8 cellular contexts compared by ENCODE assay signal in genomic region chr12:6927379-6927991, GRCh38. TPM values are rescaled to one million over a fixed set of nuclear protein-coding genes. Genes with fewer than 3 reads are reported as not detected.
DNase-seq lines count a peak whose midpoint lies in the region; ATAC-seq and TF ChIP-seq lines count a peak whose summit lies in the region.

A gene with protein sequence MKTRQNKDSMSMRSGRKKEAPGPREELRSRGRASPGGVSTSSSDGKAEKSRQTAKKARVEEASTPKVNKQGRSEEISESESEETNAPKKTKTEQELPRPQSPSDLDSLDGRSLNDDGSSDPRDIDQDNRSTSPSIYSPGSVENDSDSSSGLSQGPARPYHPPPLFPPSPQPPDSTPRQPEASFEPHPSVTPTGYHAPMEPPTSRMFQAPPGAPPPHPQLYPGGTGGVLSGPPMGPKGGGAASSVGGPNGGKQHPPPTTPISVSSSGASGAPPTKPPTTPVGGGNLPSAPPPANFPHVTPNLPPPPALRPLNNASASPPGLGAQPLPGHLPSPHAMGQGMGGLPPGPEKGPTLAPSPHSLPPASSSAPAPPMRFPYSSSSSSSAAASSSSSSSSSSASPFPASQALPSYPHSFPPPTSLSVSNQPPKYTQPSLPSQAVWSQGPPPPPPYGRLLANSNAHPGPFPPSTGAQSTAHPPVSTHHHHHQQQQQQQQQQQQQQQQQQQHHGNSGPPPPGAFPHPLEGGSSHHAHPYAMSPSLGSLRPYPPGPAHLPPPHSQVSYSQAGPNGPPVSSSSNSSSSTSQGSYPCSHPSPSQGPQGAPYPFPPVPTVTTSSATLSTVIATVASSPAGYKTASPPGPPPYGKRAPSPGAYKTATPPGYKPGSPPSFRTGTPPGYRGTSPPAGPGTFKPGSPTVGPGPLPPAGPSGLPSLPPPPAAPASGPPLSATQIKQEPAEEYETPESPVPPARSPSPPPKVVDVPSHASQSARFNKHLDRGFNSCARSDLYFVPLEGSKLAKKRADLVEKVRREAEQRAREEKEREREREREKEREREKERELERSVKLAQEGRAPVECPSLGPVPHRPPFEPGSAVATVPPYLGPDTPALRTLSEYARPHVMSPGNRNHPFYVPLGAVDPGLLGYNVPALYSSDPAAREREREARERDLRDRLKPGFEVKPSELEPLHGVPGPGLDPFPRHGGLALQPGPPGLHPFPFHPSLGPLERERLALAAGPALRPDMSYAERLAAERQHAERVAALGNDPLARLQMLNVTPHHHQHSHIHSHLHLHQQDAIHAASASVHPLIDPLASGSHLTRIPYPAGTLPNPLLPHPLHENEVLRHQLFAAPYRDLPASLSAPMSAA (N-terminal part only) (plus strand): TSS chr12:6927959. CDS start chr12:6934002, 6,043 bp downstream.

- intact Hi-C loops in cardiac septum (cut with DNase I), result no loop called here

- ATAC-seq in omental fat pad (ENCODE audit: low FRiP score), result peak; percentile 51

- DNase-seq in C1 segment of cervical spinal cord (lab: John Stamatoyannopoulos, UW) (peak in 12 of 14 donors; percentile 55 to 82 (median 75)), H4 (ENCODE audit: low spot score) (peak; percentile 86), OCI-M1 (lab: John Stamatoyannopoulos, UW) (peak; percentile 78), amniotic epithelial cell (ENCODE audit: low read depth) (peak; percentile 87), cardiac septum (ENCODE audit: low spot score) (peak; percentile 90), omental fat pad (ENCODE audit: low spot score) (no peak), CD1c-positive myeloid dendritic cell (ENCODE audit: extremely low spot score) (no peak), KG1 (lab: John Stamatoyannopoulos, UW) (no peak)

- no peak for TF ChIP-seq CTCF in omental fat pad (IDR thresholded peaks at IDR 0.05)

RNA-seq across cellular contexts. Expression of the gene that starts here (rescaled TPM):
- total RNA-seq in H4 (2014; rRNA removed; shearing (Covaris generic)), result 6.0 and 14.2 TPM in 2 replicates
- 76.9 TPM for total RNA-seq in cardiac septum
- total RNA-seq in omental fat pad, result 10 to 100 TPM; 46.2 to 93.5 (median 59.4) TPM

Comparison
In these comparisons a context has a peak if more than half of its experiments do, and no peak if none do; other contexts are left out.
1. DNase-seq: peak in C1 segment of cervical spinal cord (12 of 14), H4 (single experiment), OCI-M1 (single experiment), amniotic epithelial cell (single experiment) and cardiac septum (single experiment); none in omental fat pad (single experiment), CD1c-positive myeloid dendritic cell (single experiment) and KG1 (single experiment).